ENCODE assay signal across 8 cellular contexts in the genomic region with DNA sequence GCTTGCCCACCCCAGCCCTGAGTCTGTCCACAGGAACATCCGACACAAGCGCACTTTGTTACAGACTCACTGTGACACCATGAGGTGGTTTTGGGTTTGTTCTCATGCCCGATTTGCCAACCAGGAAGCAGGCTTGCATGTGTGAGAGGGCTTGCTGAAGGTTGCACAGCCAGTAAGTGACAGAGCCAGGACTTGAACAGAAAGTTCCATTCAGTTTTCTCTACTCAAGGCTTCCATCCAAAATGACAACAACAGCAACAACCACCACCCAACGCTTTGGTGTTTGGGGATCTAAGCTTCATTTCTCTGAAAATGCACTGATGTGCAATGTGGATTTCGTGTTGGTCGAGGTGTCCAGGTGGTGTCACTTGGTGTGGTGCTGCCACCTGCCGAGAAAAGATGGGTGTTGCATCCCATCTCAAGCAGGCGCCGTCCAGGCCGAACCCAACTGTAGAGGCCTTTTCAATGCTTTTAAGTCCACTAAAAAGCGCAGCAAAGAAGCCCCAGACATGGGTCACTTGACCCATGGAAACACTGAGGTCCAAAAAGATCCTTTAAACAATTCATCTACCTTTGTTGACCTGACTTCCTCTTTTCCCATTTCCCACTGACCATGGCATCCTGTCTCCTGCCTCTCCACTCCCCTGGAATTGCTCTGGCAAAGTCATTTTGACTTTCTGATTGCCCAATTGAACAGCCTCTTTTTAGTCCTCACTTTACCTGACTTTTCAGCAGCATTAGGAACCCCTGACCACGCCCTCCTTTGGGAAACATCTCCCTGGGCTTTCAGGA. TPM values are rescaled to one million over a fixed set of nuclear protein-coding genes. Genes with fewer than 3 reads are reported as not detected.
DNase-seq lines count a peak whose midpoint lies in the region; ATAC-seq and TF ChIP-seq lines count a peak whose summit lies in the region.

No MANE protein-coding gene starts in this region.

- H3K27ac ChIP-seq in CD4-positive, CD25-positive, alpha-beta regulatory T cell (ENCODE audit: insufficient read depth, low read length, poor library complexity, severe bottlenecking), result no peak overlapping the region
- H3K27ac ChIP-seq in VCaP (no peak overlapping the region), brain microvascular endothelial cell (no peak overlapping the region)

- peak; percentile 88 to 89 for ATAC-seq in CD4-positive, CD25-positive, alpha-beta regulatory T cell (ENCODE audit: low read depth in 2 of 2)
- ATAC-seq in GM21515 (IDR thresholded peaks at IDR 0.05; ENCODE audit: unreplicated experiment) (peak; percentile 53), HG03108 (IDR thresholded peaks at IDR 0.05; ENCODE audit: unreplicated experiment) (no peak)

- no peaks in the 10 kb centered on the region for H3K9me3 ChIP-seq in CD4-positive, CD25-positive, alpha-beta regulatory T cell (ENCODE audit: control insufficient read depth in 2 of 2, low read length in 2 of 2)

- no peaks in the 10 kb centered on the region for H3K27me3 ChIP-seq in CD4-positive, CD25-positive, alpha-beta regulatory T cell (ENCODE audit: control insufficient read depth, insufficient read depth, low read length)
- no peaks in the 10 kb centered on the region for H3K27me3 ChIP-seq in brain microvascular endothelial cell (replicated peaks)

- peaks cover 2 to 14% (median 6%) of the 10 kb centered on the region in 4 donors for H3K4me1 Mint-ChIP-seq in CD4-positive, CD25-positive, alpha-beta regulatory T cell

- H3K9me3 Mint-ChIP-seq in CD4-positive, CD25-positive, alpha-beta regulatory T cell, result no peaks in the 10 kb centered on the region

- H3K36me3 ChIP-seq in CD4-positive, CD25-positive, alpha-beta regulatory T cell (ENCODE audit: control insufficient read depth, insufficient read depth, low read length), result no peaks in the 10 kb centered on the region
- no peaks in the 10 kb centered on the region for H3K36me3 ChIP-seq in brain microvascular endothelial cell (replicated peaks)

- H3K36me3 Mint-ChIP-seq in CD4-positive, CD25-positive, alpha-beta regulatory T cell, result no peaks in the 10 kb centered on the region

- H3K27ac Mint-ChIP-seq in CD4-positive, CD25-positive, alpha-beta regulatory T cell, result peak overlapping the region in 2 of 3 donors; percentile 23 to 80

- in situ Hi-C loops in brain microvascular endothelial cell (cut with HindIII; ENCODE audit: low pct_ligation_motif_present, low sequenced_read_pairs), result no loop called here

- H3K4me3 Mint-ChIP-seq in CD4-positive, CD25-positive, alpha-beta regulatory T cell, result peak overlapping the region in 1 of 4 donors; percentile 66

- no peaks in the 10 kb centered on the region for H3K27me3 Mint-ChIP-seq in CD4-positive, CD25-positive, alpha-beta regulatory T cell

- peak; percentile 84 for TF ChIP-seq CTCF in VCaP (conservative IDR thresholded peaks at IDR 0.05)
- TF ChIP-seq CTCF in brain microvascular endothelial cell (IDR thresholded peaks at IDR 0.05; ENCODE audit: low read depth, low read length, missing control alignments), result peak; percentile 91

- DNase-seq in CD4-positive, CD25-positive, alpha-beta regulatory T cell, result peak; percentile 61 to 80 (median 77)
- DNase-seq in NCI-H2029 (lab: John Stamatoyannopoulos, UW) (peak; percentile 95), brain microvascular endothelial cell (peak; percentile 54), islet precursor cell (peak; percentile 79)
- DNase-seq in stimulated activated CD4-positive, alpha-beta T cell treated with anti-CD3 and anti-CD28 coated beads, Interleukin-1b, Interleukin-23, amount 100 ng/mL, for 48 hours, result peak; percentile 80

- H3K4me1 ChIP-seq in CD4-positive, CD25-positive, alpha-beta regulatory T cell (ENCODE audit: control insufficient read depth, insufficient read depth, low read length, poor library complexity, severe bottlenecking), result peaks cover 8% of the 10 kb centered on the region

- H3K4me3 ChIP-seq in CD4-positive, CD25-positive, alpha-beta regulatory T cell (ENCODE audit: low read depth, low read length), result peak overlapping the region; percentile 49
- H3K4me3 ChIP-seq in brain microvascular endothelial cell (ENCODE audit: low read depth, low read length), result no peak overlapping the region

RNA-seq across cellular contexts. Expression of gene CITED4, which starts 12.2 kb away (rescaled TPM):
- 14.8 TPM for total RNA-seq in CD4-positive, CD25-positive, alpha-beta regulatory T cell
- 10 to 100 TPM in 3 of 4 donors, 1 to 10 TPM in 1; 7.0 to 15.8 (median 13.3) TPM for polyA plus RNA-seq in CD4-positive, CD25-positive, alpha-beta regulatory T cell
